In genomic region chr20:47330071-47330470, GRCh38 we compare ENCODE assay signal across 15 cellular contexts. TPM values are rescaled to one million over a fixed set of nuclear protein-coding genes. Genes with fewer than 3 reads are reported as not detected.
DNase-seq lines count a peak whose midpoint lies in the region; ATAC-seq, FAIRE-seq and TF ChIP-seq lines count a peak whose summit lies in the region.
"Had no signal": no experiment of that assay in that cellular context is flagged by ENCODE, and none has a peak within 500 bp of the region (broad histone marks: within the 10 kb centered on the region; RNA-seq: fewer than 3 reads in every experiment).

No MANE protein-coding gene starts in this region.

- no peaks in the 10 kb centered on the region for H3K27me3 ChIP-seq in ascending aorta
- H3K27me3 ChIP-seq in muscle layer of colon (ENCODE audit: control insufficient read depth in 1 of 2, insufficient read depth in 2 of 2, low read length in 2 of 2), result no peaks in the 10 kb centered on the region
- no peaks in the 10 kb centered on the region for H3K27me3 ChIP-seq in PC-3 (ENCODE audit: low read length)
- H3K27me3 ChIP-seq: body of pancreas had no signal

- TF ChIP-seq POLR2A in GM12892 (IDR thresholded peaks at IDR 0.05; ENCODE audit: low read depth, low read length), result no peak

- BruUV-seq in PC-3 (replicated peaks; lab: Mats Ljungman, UMichigan), result no TSS peak

- H3K4me1 ChIP-seq in ascending aorta (peaks cover 12 to 45% of the 10 kb centered on the region in 2 donors), muscle layer of colon (ENCODE audit: insufficient read depth, low read length) (peaks cover 57% of the 10 kb centered on the region), mucosa of descending colon (ENCODE audit: low read depth) (peaks cover 33% of the 10 kb centered on the region), PC-3 (ENCODE audit: insufficient read depth, low read length) (peaks cover 56% of the 10 kb centered on the region)

- POLR2A ChIA-PET in PC-3 (lab: Charles Lee; ENCODE audit: unreplicated experiment), result interaction anchor here (0.6 to 0.7 kb wide), 2 partner anchors 11 to 182 kb away, joined by 3 to 4 read pairs; no protein-coding TSS in a partner anchor

- H3K27ac ChIP-seq in ascending aorta (peak overlapping the region; percentile 82 to 84), muscle layer of colon (ENCODE audit: low read depth, low read length) (peak overlapping the region; percentile 45), temporal lobe (ENCODE audit: low read depth, low read length) (peak overlapping the region; percentile 88), PC-3 (ENCODE audit: low read length) (no peak overlapping the region)

- H3K9me2 ChIP-seq in PC-3 (replicated peaks; ENCODE audit: low read length), result no peaks in the 10 kb centered on the region

- no peak for ATAC-seq in mucosa of descending colon
- ATAC-seq in PC-3, result no peak
- ATAC-seq: body of pancreas; natural killer cell treated with Interleukin-12 subunit alpha and Interleukin-12 subunit beta and Interleukin-15 and Interleukin-18, amount 100 ng/mL, for 72 hours had no signal

- H3K79me2 ChIP-seq in PC-3 (ENCODE audit: low read length), result peaks cover 56% of the 10 kb centered on the region

- H2AFZ ChIP-seq in PC-3 (ENCODE audit: low read length), result no peak overlapping the region

- H3K4me2 ChIP-seq in PC-3 (ENCODE audit: low read length), result no peak overlapping the region

- H4K20me1 ChIP-seq in PC-3 (ENCODE audit: low read length), result no peaks in the 10 kb centered on the region

- H3K9ac ChIP-seq in muscle layer of colon (ENCODE audit: low read length), result no peak overlapping the region
- no peak overlapping the region for H3K9ac ChIP-seq in PC-3 (ENCODE audit: low read length)

- H3K9me3 ChIP-seq in ascending aorta (no peaks in the 10 kb centered on the region), muscle layer of colon (ENCODE audit: low read length) (no peaks in the 10 kb centered on the region), mucosa of descending colon (no peaks in the 10 kb centered on the region), PC-3 (ENCODE audit: low read length) (no peaks in the 10 kb centered on the region)
- H3K9me3 ChIP-seq: body of pancreas had no signal

- intact Hi-C loops in ascending aorta (cut with DNase I) (no loop called here), mucosa of descending colon (cut with DNase I, micrococcal nuclease) (no loop called here), PC-3 (cut with micrococcal nuclease) (no loop called here)

- TF ChIP-seq CTCF in ascending aorta (IDR thresholded peaks at IDR 0.05) (no peak), mucosa of descending colon (IDR thresholded peaks at IDR 0.05) (no peak), PC-3 (conservative IDR thresholded peaks at IDR 0.05; ENCODE audit: low read depth, low read length) (no peak)

- H3K36me3 ChIP-seq in ascending aorta, result no peaks in the 10 kb centered on the region
- H3K36me3 ChIP-seq in muscle layer of colon (ENCODE audit: insufficient read depth, low read length), result no peaks in the 10 kb centered on the region
- H3K36me3 ChIP-seq in mucosa of descending colon (ENCODE audit: low read depth), result no peaks in the 10 kb centered on the region
- H3K36me3 ChIP-seq in PC-3 (ENCODE audit: low read depth, low read length), result no peaks in the 10 kb centered on the region

- FAIRE-seq in GM12892 (lab: Jason Lieb, UNC), result no peak
- FAIRE-seq: endometrium had no signal

- peak; percentile 35 for DNase-seq in NCI-H146 (lab: John Stamatoyannopoulos, UW)
- DNase-seq in NCI-H146 treated with DMSO at 0.1 percent for 48 hours (lab: John Stamatoyannopoulos, UW; ENCODE audit: unreplicated experiment), result no peak
- DNase-seq in ascending aorta (ENCODE audit: low spot score in 2 of 2), result no peak
- DNase-seq in mucosa of descending colon, result no peak
- DNase-seq in PC-3, result no peak
- DNase-seq in GM12892 (ENCODE audit: insufficient read length), result no peak
- DNase-seq: 8988T; activated CD4-positive, alpha-beta T cell treated with anti-CD3 and anti-CD28 coated beads for 48 hours; body of pancreas; kidney glomerular epithelial cell; MV-4-11 had no signal

- H3K4me3 ChIP-seq in ascending aorta (no peak overlapping the region), muscle layer of colon (ENCODE audit: low read depth in 1 of 2, low read length in 2 of 2) (no peak overlapping the region), mucosa of descending colon (no peak overlapping the region), PC-3 (ENCODE audit: low read length) (no peak overlapping the region)
- H3K4me3 ChIP-seq: body of pancreas had no signal

- H3F3A ChIP-seq in PC-3 (ENCODE audit: low read length, unreplicated experiment), result no peaks in the 10 kb centered on the region

- CTCF ChIA-PET in PC-3 (lab: Charles Lee), result interaction anchor here (1.2 kb wide), 1 partner anchor 54 kb away, joined by 7 read pairs; no protein-coding TSS in a partner anchor

RNA-seq across cellular contexts. Expression of gene ZMYND8, which starts 26.4 kb away (rescaled TPM):
- 23.2 TPM for total RNA-seq in ascending aorta
- 32.2 TPM for total RNA-seq in temporal lobe
- 10 to 100 TPM; 62.1 to 64.9 (median 62.1) TPM for total RNA-seq in mucosa of descending colon
- 11.6 and 12.8 TPM in 2 replicates for total RNA-seq in PC-3 (2014; rRNA removed)
- polyA plus RNA-seq in GM12892 (2012; ENCODE audit: missing spikeins), result 20.2 TPM
